In the genomic region with DNA sequence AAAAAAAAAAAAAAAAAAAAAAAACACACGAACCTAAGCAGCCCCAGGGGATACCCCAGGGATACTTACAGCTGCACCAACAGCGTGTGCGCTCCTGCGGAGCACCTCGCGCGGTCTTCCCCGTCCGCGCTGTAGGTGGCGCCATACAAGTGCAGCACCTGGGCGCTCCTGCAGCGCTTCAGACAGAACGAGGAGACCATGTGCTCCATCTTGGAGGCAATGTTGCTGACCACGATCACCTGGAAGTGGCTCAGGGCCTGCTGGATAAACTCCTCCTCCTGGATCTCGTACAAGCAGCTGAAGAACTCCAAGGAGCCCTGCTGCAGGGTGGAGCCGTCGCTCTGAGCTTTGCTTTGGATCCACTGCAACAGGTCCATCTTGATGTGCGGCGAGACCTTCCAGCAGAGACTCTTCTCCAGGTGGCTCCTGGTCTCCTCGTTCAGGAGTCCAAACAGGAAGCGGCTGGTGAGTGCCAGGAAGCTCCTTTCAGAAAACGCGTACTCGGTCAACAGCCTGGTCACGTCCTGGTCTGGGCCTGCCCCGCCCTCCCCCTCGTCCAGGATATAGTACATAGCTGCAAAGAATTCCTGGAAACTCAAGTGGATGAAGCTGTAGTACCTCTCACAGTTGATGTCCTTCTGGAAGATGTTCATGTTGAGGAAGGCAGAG, we compare ENCODE assay signal across 1 cellular context.
TF ChIP-seq lines count a peak whose summit lies in the region.

No MANE protein-coding gene starts in this region.

TF ChIP-seq in K562, 482 proteins besides CTCF, POLR2A, EP300 and RAD21 (continued from another document):
- TF ChIP-seq, protein P1, sequence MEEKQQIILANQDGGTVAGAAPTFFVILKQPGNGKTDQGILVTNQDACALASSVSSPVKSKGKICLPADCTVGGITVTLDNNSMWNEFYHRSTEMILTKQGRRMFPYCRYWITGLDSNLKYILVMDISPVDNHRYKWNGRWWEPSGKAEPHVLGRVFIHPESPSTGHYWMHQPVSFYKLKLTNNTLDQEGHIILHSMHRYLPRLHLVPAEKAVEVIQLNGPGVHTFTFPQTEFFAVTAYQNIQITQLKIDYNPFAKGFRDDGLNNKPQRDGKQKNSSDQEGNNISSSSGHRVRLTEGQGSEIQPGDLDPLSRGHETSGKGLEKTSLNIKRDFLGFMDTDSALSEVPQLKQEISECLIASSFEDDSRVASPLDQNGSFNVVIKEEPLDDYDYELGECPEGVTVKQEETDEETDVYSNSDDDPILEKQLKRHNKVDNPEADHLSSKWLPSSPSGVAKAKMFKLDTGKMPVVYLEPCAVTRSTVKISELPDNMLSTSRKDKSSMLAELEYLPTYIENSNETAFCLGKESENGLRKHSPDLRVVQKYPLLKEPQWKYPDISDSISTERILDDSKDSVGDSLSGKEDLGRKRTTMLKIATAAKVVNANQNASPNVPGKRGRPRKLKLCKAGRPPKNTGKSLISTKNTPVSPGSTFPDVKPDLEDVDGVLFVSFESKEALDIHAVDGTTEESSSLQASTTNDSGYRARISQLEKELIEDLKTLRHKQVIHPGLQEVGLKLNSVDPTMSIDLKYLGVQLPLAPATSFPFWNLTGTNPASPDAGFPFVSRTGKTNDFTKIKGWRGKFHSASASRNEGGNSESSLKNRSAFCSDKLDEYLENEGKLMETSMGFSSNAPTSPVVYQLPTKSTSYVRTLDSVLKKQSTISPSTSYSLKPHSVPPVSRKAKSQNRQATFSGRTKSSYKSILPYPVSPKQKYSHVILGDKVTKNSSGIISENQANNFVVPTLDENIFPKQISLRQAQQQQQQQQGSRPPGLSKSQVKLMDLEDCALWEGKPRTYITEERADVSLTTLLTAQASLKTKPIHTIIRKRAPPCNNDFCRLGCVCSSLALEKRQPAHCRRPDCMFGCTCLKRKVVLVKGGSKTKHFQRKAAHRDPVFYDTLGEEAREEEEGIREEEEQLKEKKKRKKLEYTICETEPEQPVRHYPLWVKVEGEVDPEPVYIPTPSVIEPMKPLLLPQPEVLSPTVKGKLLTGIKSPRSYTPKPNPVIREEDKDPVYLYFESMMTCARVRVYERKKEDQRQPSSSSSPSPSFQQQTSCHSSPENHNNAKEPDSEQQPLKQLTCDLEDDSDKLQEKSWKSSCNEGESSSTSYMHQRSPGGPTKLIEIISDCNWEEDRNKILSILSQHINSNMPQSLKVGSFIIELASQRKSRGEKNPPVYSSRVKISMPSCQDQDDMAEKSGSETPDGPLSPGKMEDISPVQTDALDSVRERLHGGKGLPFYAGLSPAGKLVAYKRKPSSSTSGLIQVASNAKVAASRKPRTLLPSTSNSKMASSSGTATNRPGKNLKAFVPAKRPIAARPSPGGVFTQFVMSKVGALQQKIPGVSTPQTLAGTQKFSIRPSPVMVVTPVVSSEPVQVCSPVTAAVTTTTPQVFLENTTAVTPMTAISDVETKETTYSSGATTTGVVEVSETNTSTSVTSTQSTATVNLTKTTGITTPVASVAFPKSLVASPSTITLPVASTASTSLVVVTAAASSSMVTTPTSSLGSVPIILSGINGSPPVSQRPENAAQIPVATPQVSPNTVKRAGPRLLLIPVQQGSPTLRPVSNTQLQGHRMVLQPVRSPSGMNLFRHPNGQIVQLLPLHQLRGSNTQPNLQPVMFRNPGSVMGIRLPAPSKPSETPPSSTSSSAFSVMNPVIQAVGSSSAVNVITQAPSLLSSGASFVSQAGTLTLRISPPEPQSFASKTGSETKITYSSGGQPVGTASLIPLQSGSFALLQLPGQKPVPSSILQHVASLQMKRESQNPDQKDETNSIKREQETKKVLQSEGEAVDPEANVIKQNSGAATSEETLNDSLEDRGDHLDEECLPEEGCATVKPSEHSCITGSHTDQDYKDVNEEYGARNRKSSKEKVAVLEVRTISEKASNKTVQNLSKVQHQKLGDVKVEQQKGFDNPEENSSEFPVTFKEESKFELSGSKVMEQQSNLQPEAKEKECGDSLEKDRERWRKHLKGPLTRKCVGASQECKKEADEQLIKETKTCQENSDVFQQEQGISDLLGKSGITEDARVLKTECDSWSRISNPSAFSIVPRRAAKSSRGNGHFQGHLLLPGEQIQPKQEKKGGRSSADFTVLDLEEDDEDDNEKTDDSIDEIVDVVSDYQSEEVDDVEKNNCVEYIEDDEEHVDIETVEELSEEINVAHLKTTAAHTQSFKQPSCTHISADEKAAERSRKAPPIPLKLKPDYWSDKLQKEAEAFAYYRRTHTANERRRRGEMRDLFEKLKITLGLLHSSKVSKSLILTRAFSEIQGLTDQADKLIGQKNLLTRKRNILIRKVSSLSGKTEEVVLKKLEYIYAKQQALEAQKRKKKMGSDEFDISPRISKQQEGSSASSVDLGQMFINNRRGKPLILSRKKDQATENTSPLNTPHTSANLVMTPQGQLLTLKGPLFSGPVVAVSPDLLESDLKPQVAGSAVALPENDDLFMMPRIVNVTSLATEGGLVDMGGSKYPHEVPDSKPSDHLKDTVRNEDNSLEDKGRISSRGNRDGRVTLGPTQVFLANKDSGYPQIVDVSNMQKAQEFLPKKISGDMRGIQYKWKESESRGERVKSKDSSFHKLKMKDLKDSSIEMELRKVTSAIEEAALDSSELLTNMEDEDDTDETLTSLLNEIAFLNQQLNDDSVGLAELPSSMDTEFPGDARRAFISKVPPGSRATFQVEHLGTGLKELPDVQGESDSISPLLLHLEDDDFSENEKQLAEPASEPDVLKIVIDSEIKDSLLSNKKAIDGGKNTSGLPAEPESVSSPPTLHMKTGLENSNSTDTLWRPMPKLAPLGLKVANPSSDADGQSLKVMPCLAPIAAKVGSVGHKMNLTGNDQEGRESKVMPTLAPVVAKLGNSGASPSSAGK (IDR thresholded peaks at IDR 0.05) = peak; percentile 90
- TF ChIP-seq C11orf30 (IDR thresholded peaks at IDR 0.05; ENCODE audit: low read depth) (no peak), ZNF431 (CRISPR knock-in tag; IDR thresholded peaks at IDR 0.05) (no peak), ZNF551 (CRISPR knock-in tag; IDR thresholded peaks at IDR 0.05) (no peak), PPARD (CRISPR knock-in tag; IDR thresholded peaks at IDR 0.05) (no peak), CCAR2 (IDR thresholded peaks at IDR 0.05; ENCODE audit: low read depth, low read length) (no peak), CCNT2 (IDR thresholded peaks at IDR 0.05; ENCODE audit: borderline replicate concordance, extremely low read depth, insufficient read length, low read depth, low read length) (no peak), ZNF511 (CRISPR knock-in tag; IDR thresholded peaks at IDR 0.05) (no peak), ZNF518B (CRISPR knock-in tag; IDR thresholded peaks at IDR 0.05) (no peak)
- TF ChIP-seq, protein P2, sequence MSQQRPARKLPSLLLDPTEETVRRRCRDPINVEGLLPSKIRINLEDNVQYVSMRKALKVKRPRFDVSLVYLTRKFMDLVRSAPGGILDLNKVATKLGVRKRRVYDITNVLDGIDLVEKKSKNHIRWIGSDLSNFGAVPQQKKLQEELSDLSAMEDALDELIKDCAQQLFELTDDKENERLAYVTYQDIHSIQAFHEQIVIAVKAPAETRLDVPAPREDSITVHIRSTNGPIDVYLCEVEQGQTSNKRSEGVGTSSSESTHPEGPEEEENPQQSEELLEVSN (IDR thresholded peaks at IDR 0.05; ENCODE audit: borderline replicate concordance in 1 of 2, extremely low read depth in 1 of 2, insufficient read depth in 1 of 2, insufficient read length in 1 of 2, low read depth in 1 of 2, low read length in 1 of 2, poor library complexity in 1 of 2, severe bottlenecking in 1 of 2) = peak; percentile 71 to 95
TF ChIP-seq in K562: peak in this region for 11.
